ENCODE assay signal across 1 cellular context in genomic region chr17:76864024-76864423, GRCh38.
TF ChIP-seq lines count a peak whose summit lies in the region.

No MANE protein-coding gene starts in this region.

TF ChIP-seq in K562, 482 proteins besides CTCF, POLR2A, EP300 and RAD21 (continued from another document):
- TF ChIP-seq JUND (IDR thresholded peaks at IDR 0.05; ENCODE audit: borderline replicate concordance, low read depth, low read length) (no peak), JUND (tag; IDR thresholded peaks at IDR 0.05; ENCODE audit: borderline replicate concordance, low read depth, low read length) (no peak), GTF2B (IDR thresholded peaks at IDR 0.05; ENCODE audit: extremely low read depth, insufficient read length) (no peak), ZNF316 (IDR thresholded peaks at IDR 0.05) (peak; percentile 46)
